ENCODE assay signal across 1 cellular context in the genomic region with DNA sequence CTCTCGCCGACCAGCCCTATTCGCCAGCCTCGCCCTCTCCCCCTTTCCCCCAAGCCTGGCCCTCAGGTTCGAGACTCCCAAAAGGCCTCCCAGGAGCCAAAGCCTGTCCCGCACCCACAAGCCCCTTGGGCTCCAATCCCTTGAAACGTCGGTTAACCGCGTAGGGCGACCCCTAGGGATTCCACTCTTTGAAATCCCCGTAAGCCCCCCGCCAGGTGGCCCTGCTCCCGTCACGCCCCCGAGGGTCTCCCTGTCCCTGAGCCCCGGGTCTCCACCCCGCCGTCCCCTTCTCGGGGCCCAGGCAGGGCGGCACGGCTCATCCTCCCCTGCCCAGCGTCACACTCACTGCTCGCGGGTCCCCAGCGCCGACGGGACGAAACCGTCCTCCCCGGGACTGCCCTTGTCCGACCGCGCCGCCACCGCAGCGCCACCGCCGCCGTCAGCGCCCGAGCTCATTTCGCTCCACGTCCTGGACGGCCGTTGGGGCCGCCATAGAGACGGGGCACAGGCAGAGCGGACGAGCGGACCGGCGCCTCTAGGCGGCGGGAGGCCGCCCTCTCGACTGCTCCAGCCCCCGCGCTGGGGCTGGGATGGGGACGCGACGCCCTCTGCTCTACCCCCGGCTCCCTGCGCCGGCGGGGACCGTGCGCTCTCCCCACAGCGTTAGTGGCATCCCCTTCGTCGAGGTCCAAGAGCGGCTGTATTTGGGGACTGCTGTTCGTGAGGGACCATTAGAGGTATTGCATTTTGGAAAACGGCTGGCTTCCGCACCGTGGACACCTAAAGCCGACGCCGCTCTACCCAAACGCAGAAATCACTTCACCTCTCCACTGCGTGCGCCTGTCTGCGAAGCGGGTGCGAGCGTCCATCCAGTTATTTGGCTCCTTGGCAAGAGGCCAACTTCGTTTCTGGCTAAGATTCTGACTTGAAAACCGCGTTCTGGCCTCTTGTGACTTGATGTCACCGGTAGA.
TF ChIP-seq lines count a peak whose summit lies in the region.

TSS of gene EEF1AKMT2 (minus strand) at position 510 of the 971 bp plus-strand sequence. CDS start at position 456, 54 bp downstream.

TF ChIP-seq in HEK293, 187 proteins besides CTCF, POLR2A, EP300 and RAD21 (continued from another document):
- TF ChIP-seq, protein P1, sequence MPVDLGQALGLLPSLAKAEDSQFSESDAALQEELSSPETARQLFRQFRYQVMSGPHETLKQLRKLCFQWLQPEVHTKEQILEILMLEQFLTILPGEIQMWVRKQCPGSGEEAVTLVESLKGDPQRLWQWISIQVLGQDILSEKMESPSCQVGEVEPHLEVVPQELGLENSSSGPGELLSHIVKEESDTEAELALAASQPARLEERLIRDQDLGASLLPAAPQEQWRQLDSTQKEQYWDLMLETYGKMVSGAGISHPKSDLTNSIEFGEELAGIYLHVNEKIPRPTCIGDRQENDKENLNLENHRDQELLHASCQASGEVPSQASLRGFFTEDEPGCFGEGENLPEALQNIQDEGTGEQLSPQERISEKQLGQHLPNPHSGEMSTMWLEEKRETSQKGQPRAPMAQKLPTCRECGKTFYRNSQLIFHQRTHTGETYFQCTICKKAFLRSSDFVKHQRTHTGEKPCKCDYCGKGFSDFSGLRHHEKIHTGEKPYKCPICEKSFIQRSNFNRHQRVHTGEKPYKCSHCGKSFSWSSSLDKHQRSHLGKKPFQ (tag by site-specific recombination; IDR thresholded peaks at IDR 0.05): no peak; the same call in 1 of the 2 replicates
- TF ChIP-seq TRIM28 (IDR thresholded peaks at IDR 0.05; ENCODE audit: borderline replicate concordance, low read length) (peak; percentile 67; the same call in 1 of the 2 replicates), REST (tag by site-specific recombination; IDR thresholded peaks at IDR 0.05) (no peak; the same call in 1 of the 2 replicates), ZNF571 (tag by site-specific recombination; IDR thresholded peaks at IDR 0.05) (no peak), BCL6B (tag by site-specific recombination; IDR thresholded peaks at IDR 0.05) (no peak), ZNF664 (tag by site-specific recombination; IDR thresholded peaks at IDR 0.05) (no peak), HOXC10 (CRISPR knock-in tag; IDR thresholded peaks at IDR 0.05) (no peak; the same call in 1 of the 2 replicates), ZBTB20 (tag by site-specific recombination; IDR thresholded peaks at IDR 0.05) (peak; percentile 97), OVOL3 (tag by site-specific recombination; IDR thresholded peaks at IDR 0.05) (no peak), ZNF768 (tag by site-specific recombination; IDR thresholded peaks at IDR 0.05) (no peak), ZNF148 (tag by site-specific recombination; IDR thresholded peaks at IDR 0.05; ENCODE audit: borderline replicate concordance) (no peak), ZNF169 (tag by site-specific recombination; IDR thresholded peaks at IDR 0.05) (no peak), ZNF391 (tag by site-specific recombination; IDR thresholded peaks at IDR 0.05; ENCODE audit: borderline replicate concordance, low read depth) (0 out of 2 replicates have a peak, but pooled peaks have one; percentile 18), EGR2 (tag by site-specific recombination; IDR thresholded peaks at IDR 0.05; ENCODE audit: low read depth) (peak; percentile 80), SCRT1 (tag by site-specific recombination; IDR thresholded peaks at IDR 0.05; ENCODE audit: borderline replicate concordance) (no peak), SP3 (tag by site-specific recombination; IDR thresholded peaks at IDR 0.05) (peak; percentile 50), ZNF133 (tag by site-specific recombination; IDR thresholded peaks at IDR 0.05) (no peak), ZNF529 (tag by site-specific recombination; IDR thresholded peaks at IDR 0.05; ENCODE audit: insufficient replicate concordance) (no peak), PBX3 (CRISPR knock-in tag; IDR thresholded peaks at IDR 0.05) (peak; percentile 95), ZNF398 (tag by site-specific recombination; IDR thresholded peaks at IDR 0.05) (peak; percentile 5; the same call in 1 of the 2 replicates), SETDB1 (IDR thresholded peaks at IDR 0.05; ENCODE audit: insufficient read length, low read length) (no peak)
- TF ChIP-seq, protein P2, sequence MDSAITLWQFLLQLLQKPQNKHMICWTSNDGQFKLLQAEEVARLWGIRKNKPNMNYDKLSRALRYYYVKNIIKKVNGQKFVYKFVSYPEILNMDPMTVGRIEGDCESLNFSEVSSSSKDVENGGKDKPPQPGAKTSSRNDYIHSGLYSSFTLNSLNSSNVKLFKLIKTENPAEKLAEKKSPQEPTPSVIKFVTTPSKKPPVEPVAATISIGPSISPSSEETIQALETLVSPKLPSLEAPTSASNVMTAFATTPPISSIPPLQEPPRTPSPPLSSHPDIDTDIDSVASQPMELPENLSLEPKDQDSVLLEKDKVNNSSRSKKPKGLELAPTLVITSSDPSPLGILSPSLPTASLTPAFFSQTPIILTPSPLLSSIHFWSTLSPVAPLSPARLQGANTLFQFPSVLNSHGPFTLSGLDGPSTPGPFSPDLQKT (IDR thresholded peaks at IDR 0.05; ENCODE audit: borderline replicate concordance, low read depth, low read length): no peak
- TF ChIP-seq, protein P3, sequence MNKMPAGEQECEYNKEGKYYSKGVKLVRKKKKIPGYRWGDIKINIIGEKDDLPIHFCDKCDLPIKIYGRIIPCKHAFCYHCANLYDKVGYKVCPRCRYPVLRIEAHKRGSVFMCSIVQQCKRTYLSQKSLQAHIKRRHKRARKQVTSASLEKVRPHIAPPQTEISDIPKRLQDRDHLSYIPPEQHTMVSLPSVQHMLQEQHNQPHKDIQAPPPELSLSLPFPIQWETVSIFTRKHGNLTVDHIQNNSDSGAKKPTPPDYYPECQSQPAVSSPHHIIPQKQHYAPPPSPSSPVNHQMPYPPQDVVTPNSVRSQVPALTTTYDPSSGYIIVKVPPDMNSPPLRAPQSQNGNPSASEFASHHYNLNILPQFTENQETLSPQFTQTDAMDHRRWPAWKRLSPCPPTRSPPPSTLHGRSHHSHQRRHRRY (tag by site-specific recombination; IDR thresholded peaks at IDR 0.05): no peak
